In genomic region chr17:28968914-28969295, GRCh38 we compare ENCODE assay signal across 18 cellular contexts. TPM values are rescaled to one million over a fixed set of nuclear protein-coding genes. Genes with fewer than 3 reads are reported as not detected.
"Had no signal": no experiment of that assay in that cellular context is flagged by ENCODE, and none has a peak within 500 bp of the region (broad histone marks: within the 10 kb centered on the region; RNA-seq: fewer than 3 reads in every experiment).

No MANE protein-coding gene starts in this region.

- H3K27ac ChIP-seq: ascending aorta, gastrocnemius medialis, hepatocyte, WERI-Rb-1 had no signal

- ATAC-seq: activated CD8-positive, alpha-beta T cell treated with anti-CD3 and anti-CD28 coated beads for 36 hours; gastrocnemius medialis; natural killer cell; stimulated activated naive CD8-positive, alpha-beta T cell treated with anti-CD3 and anti-CD28 coated beads, Interleukin-15, Interleukin-2, amounts not matched to agents 100 U/mL and 50 U/mL, for 24 hours had no signal

- H3K4me3 Mint-ChIP-seq: activated CD8-positive, alpha-beta T cell treated with anti-CD3 and anti-CD28 coated beads for 36 hours; activated naive CD8-positive, alpha-beta T cell treated with anti-CD3 and anti-CD28 coated beads, Interleukin-2, amount 10 ng/mL, durations not matched to agents 7 days and 5 days; natural killer cell had no signal

- H3K9me3 Mint-ChIP-seq: activated CD8-positive, alpha-beta T cell treated with anti-CD3 and anti-CD28 coated beads for 36 hours; activated naive CD8-positive, alpha-beta T cell treated with anti-CD3 and anti-CD28 coated beads, Interleukin-2, amount 10 ng/mL, durations not matched to agents 7 days and 5 days; natural killer cell had no signal

- H3K9me3 ChIP-seq: ascending aorta, gastrocnemius medialis had no signal

- H3K4me3 ChIP-seq: ascending aorta, gastrocnemius medialis, hepatocyte, lung had no signal

- H3K4me1 ChIP-seq: ascending aorta, gastrocnemius medialis had no signal

- H3K27me3 ChIP-seq: ascending aorta had no signal

- H3K36me3 Mint-ChIP-seq: activated naive CD8-positive, alpha-beta T cell treated with anti-CD3 and anti-CD28 coated beads, Interleukin-2, amount 10 ng/mL, durations not matched to agents 7 days and 5 days; natural killer cell had no signal

- H3K27ac Mint-ChIP-seq: activated CD8-positive, alpha-beta T cell treated with anti-CD3 and anti-CD28 coated beads for 36 hours; activated naive CD8-positive, alpha-beta T cell treated with anti-CD3 and anti-CD28 coated beads, Interleukin-2, amount 10 ng/mL, durations not matched to agents 7 days and 5 days; natural killer cell had no signal

- H3K36me3 ChIP-seq: ascending aorta, gastrocnemius medialis had no signal

- DNase-seq: activated CD4-positive, alpha-beta T cell treated with anti-CD3 and anti-CD28 coated beads for 4 hours; activated CD8-positive, alpha-beta memory T cell treated with anti-CD3 and anti-CD28 coated beads, Interleukin-2, amount 50 U/mL, for 4 hours; activated CD8-positive, alpha-beta T cell treated with anti-CD3 and anti-CD28 coated beads for 36 hours; activated naive CD8-positive, alpha-beta T cell treated with anti-CD3 and anti-CD28 coated beads, Interleukin-2, amount 10 ng/mL, durations not matched to agents 7 days and 5 days; gastrocnemius medialis; left cardiac atrium; natural killer cell; stimulated activated CD4-positive, alpha-beta T cell treated with anti-CD3 and anti-CD28 coated beads, Interleukin-4, amount 100 ng/mL, for 1 hour; stimulated activated CD8-positive, alpha-beta memory T cell treated with anti-CD3 and anti-CD28 coated beads, Interleukin-4, amount 100 ng/mL, for 48 hours; stimulated activated naive CD8-positive, alpha-beta T cell treated with anti-CD3 and anti-CD28 coated beads, Interleukin-15, Interleukin-2, amounts not matched to agents 100 U/mL and 50 U/mL, for 24 hours; T1000; WERI-Rb-1 had no signal

RNA-seq across cellular contexts. Expression of gene SEZ6, which starts 36.9 kb away (rescaled TPM):
- total RNA-seq: activated CD8-positive, alpha-beta T cell treated with anti-CD3 and anti-CD28 coated beads for 36 hours; activated naive CD8-positive, alpha-beta T cell treated with anti-CD3 and anti-CD28 coated beads, Interleukin-2, amount 10 ng/mL, durations not matched to agents 7 days and 5 days; ascending aorta; cardiac septum; gastrocnemius medialis; mucosa of gallbladder; osteocyte had no signal
